Comparison of ENCODE assay signal across 9 cellular contexts in the genomic region with DNA sequence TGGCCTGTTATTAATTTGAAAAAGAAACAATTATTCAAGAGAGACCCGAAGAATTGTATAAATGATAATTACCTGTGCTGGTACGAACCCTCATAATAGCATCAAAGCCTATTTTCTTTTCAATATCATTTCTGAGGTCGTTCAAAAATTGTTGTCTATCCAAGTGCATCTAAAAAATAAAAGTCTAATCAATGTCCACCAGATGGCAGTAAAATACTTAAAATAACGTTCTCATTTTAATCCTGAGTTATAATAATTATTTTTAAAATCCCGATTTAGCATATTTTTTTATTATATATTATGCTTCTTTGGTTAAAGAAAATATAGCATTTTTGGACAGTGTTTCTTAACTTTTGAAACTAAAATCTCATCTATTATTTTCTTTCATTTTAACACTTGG. TPM values are rescaled to one million over a fixed set of nuclear protein-coding genes. Genes with fewer than 3 reads are reported as not detected.
DNase-seq lines count a peak whose midpoint lies in the region; ATAC-seq, FAIRE-seq and TF ChIP-seq lines count a peak whose summit lies in the region.
"Had no signal": no experiment of that assay in that cellular context is flagged by ENCODE, and none has a peak within 500 bp of the region (broad histone marks: within the 10 kb centered on the region; RNA-seq: fewer than 3 reads in every experiment).

No MANE protein-coding gene starts in this region.

- no peak for ATAC-seq in Panc1
- ATAC-seq in T-cell (replicated peaks in 1 of 4), result no peak

- in situ Hi-C loops in Panc1 (cut with HindIII; ENCODE audit: low pct_unique_long_range_greater_than_20kb, low sequenced_read_pairs), result no loop called here

- peaks cover 24% of the 10 kb centered on the region for H3F3A ChIP-seq in smooth muscle cell (ENCODE audit: low read depth)

- no peaks in the 10 kb centered on the region for H3K27me3 Mint-ChIP-seq in T-helper 2 cell treated with Interferon-gamma antibody and Interleukin-4, amounts not matched to agents 5 μg/mL and 100 μg/mL, for 36 hours (ENCODE audit: low read depth)
- H3K27me3 Mint-ChIP-seq in T-cell, result no peaks in the 10 kb centered on the region

- CTCF ChIA-PET in Panc1 (lab: Charles Lee), result no interaction called here
- CTCF ChIA-PET in T-cell (lab: Charles Lee), result interaction anchor here in 1 of 2 donors (0.6 to 1.0 kb wide), 2 partner anchors 11 to 56 kb away, joined by 3 read pairs; no protein-coding TSS in a partner anchor

- no peaks in the 10 kb centered on the region for H3K4me1 Mint-ChIP-seq in T-helper 2 cell treated with Interferon-gamma antibody and Interleukin-4, amounts not matched to agents 5 μg/mL and 100 μg/mL, for 36 hours (ENCODE audit: low read depth)
- H3K4me1 Mint-ChIP-seq in T-cell, result no peaks in the 10 kb centered on the region

- H3K36me3 ChIP-seq in Panc1 (ENCODE audit: control insufficient read depth, insufficient read depth, low read length) (no peaks in the 10 kb centered on the region), smooth muscle cell (ENCODE audit: low read depth) (peaks cover 53% of the 10 kb centered on the region)

- H3K4me1 ChIP-seq in Panc1 (ENCODE audit: control insufficient read depth, insufficient read depth, low read length) (no peaks in the 10 kb centered on the region), smooth muscle cell (ENCODE audit: low read depth) (no peaks in the 10 kb centered on the region)

- H3K79me2 ChIP-seq in smooth muscle cell (ENCODE audit: low read depth), result peaks cover 3% of the 10 kb centered on the region

- H3K4me2 ChIP-seq in smooth muscle cell, result no peak overlapping the region
- H3K4me2 ChIP-seq: BLaER1 treated with 17β-estradiol and CSF1 and Interleukin-3, amounts not matched to agents 10 nM and 100 nM had no signal

- intact Hi-C loops in Panc1 (cut with micrococcal nuclease; ENCODE audit: unreplicated experiment), result loop anchor here (5.0 kb wide), 1 partner anchor 226 kb away; no protein-coding TSS in a partner anchor

- H3K27ac Mint-ChIP-seq in T-helper 2 cell treated with Interferon-gamma antibody and Interleukin-4, amounts not matched to agents 5 μg/mL and 100 μg/mL, for 36 hours, result no peak overlapping the region
- H3K27ac Mint-ChIP-seq in T-cell, result no peak overlapping the region

- DNase-seq in NCI-H1417 (lab: John Stamatoyannopoulos, UW) (peak in 2 of 3 experiments; percentile 11 to 36), NCI-H1417 treated with DMSO at 0.1 percent for 48 hours (lab: John Stamatoyannopoulos, UW) (no peak), Panc1 (ENCODE audit: low read depth, low spot score) (no peak), fibroblast of villous mesenchyme (ENCODE audit: low read depth) (no peak), smooth muscle cell (lab: John Stamatoyannopoulos, UW; ENCODE audit: unreplicated experiment) (no peak), GM19239 (ENCODE audit: insufficient read length, low spot score) (no peak), T-cell (no peak)
- DNase-seq in T-helper 2 cell treated with Interferon-gamma antibody and Interleukin-4, amounts not matched to agents 5 μg/mL and 100 μg/mL, for 36 hours (ENCODE audit: low spot score), result no peak

- no TSS peak for BruUV-seq in Panc1 (replicated peaks; lab: Mats Ljungman, UMichigan)

- peak; percentile 30; the same call in 1 of the 2 replicates for TF ChIP-seq CTCF in Panc1 (IDR thresholded peaks at IDR 0.05)
- TF ChIP-seq CTCF in fibroblast of villous mesenchyme (IDR thresholded peaks at IDR 0.05; ENCODE audit: insufficient read depth, low read depth, low read length), result peak; percentile 29
- peak; percentile 56 for TF ChIP-seq CTCF in smooth muscle cell (IDR thresholded peaks at IDR 0.05; ENCODE audit: borderline replicate concordance, insufficient read depth, poor library complexity, severe bottlenecking)

- POLR2A ChIA-PET in Panc1 (lab: Charles Lee), result no interaction called here
- POLR2A ChIA-PET in T-cell (lab: Charles Lee), result no interaction called here

- no peak for FAIRE-seq in GM19239 (lab: Jason Lieb, UNC)

- 73% methylated on average over 5 of the region's 5 CpGs for WGBS in smooth muscle cell (ENCODE audit: low lambda C conversion rate)

- H3K4me3 ChIP-seq in Panc1 (ENCODE audit: low read depth in 2 of 2, low read length in 2 of 2) (no peak overlapping the region), fibroblast of villous mesenchyme (ENCODE audit: low read depth, low read length) (no peak overlapping the region), smooth muscle cell (no peak overlapping the region)
- H3K4me3 ChIP-seq: BLaER1 treated with 17β-estradiol and CSF1 and Interleukin-3, amounts not matched to agents 10 nM and 100 nM had no signal

- H3K27me3 ChIP-seq in Panc1 (ENCODE audit: control insufficient read depth, insufficient read depth, low read length) (no peaks in the 10 kb centered on the region), smooth muscle cell (ENCODE audit: low read depth) (no peaks in the 10 kb centered on the region)
- H3K27me3 ChIP-seq: BLaER1 treated with 17β-estradiol and CSF1 and Interleukin-3, amounts not matched to agents 10 nM and 100 nM had no signal

- H3K9me3 Mint-ChIP-seq in T-helper 2 cell treated with Interferon-gamma antibody and Interleukin-4, amounts not matched to agents 5 μg/mL and 100 μg/mL, for 36 hours, result no peaks in the 10 kb centered on the region
- H3K9me3 Mint-ChIP-seq in T-cell, result no peaks in the 10 kb centered on the region

- no peak overlapping the region for H2AFZ ChIP-seq in smooth muscle cell (ENCODE audit: low read depth)

- H3K4me3 Mint-ChIP-seq in T-helper 2 cell treated with Interferon-gamma antibody and Interleukin-4, amounts not matched to agents 5 μg/mL and 100 μg/mL, for 36 hours, result no peak overlapping the region
- no peak overlapping the region for H3K4me3 Mint-ChIP-seq in T-cell

- H3K27ac ChIP-seq in Panc1 (ENCODE audit: low read length) (no peak overlapping the region), smooth muscle cell (ENCODE audit: low read depth) (peak overlapping the region; percentile 82)
- H3K27ac ChIP-seq: BLaER1 treated with 17β-estradiol and CSF1 and Interleukin-3, amounts not matched to agents 10 nM and 100 nM had no signal

- peaks cover 50% of the 10 kb centered on the region for H3K36me3 Mint-ChIP-seq in T-helper 2 cell treated with Interferon-gamma antibody and Interleukin-4, amounts not matched to agents 5 μg/mL and 100 μg/mL, for 36 hours (ENCODE audit: low read depth)
- peaks cover 51% of the 10 kb centered on the region for H3K36me3 Mint-ChIP-seq in T-cell

- H4K20me1 ChIP-seq in smooth muscle cell (ENCODE audit: low read depth), result peaks cover 86% of the 10 kb centered on the region

- H3K9me3 ChIP-seq in Panc1 (ENCODE audit: control insufficient read depth, insufficient read depth, low read depth, low read length), result no peaks in the 10 kb centered on the region
- H3K9me3 ChIP-seq in smooth muscle cell (replicated peaks; ENCODE audit: low read depth), result no peaks in the 10 kb centered on the region
- H3K9me3 ChIP-seq: BLaER1 treated with 17β-estradiol and CSF1 and Interleukin-3, amounts not matched to agents 10 nM and 100 nM had no signal

- no peak overlapping the region for H3K9ac ChIP-seq in smooth muscle cell (ENCODE audit: low read depth)
- H3K9ac ChIP-seq: BLaER1 treated with 17β-estradiol and CSF1 and Interleukin-3, amounts not matched to agents 10 nM and 100 nM had no signal

RNA-seq across cellular contexts. Expression of gene METTL14, which starts 55.7 kb away (rescaled TPM):
- 22.4 TPM for total RNA-seq in Panc1 (2021; ENCODE audit: unreplicated experiment)
- 8.6 TPM for polyA plus RNA-seq in Panc1 (2012; ENCODE audit: insufficient read length)
- 19.0 and 23.5 TPM in 2 replicates for total RNA-seq in fibroblast of villous mesenchyme
- total RNA-seq in smooth muscle cell, result 22.4 and 38.9 TPM in 2 replicates
- 25.7 and 31.8 TPM in 2 replicates for polyA plus RNA-seq in smooth muscle cell
- total RNA-seq in T-cell, result 10 to 100 TPM; 39.4 to 53.8 (median 48.9) TPM

Comparison
In these comparisons a context has a peak if more than half of its experiments do, and no peak if none do; other contexts are left out.
1. DNase-seq: peak in NCI-H1417 (2 of 3); none in NCI-H1417 treated with DMSO at 0.1 percent for 48 hours (single experiment), Panc1 (single experiment), fibroblast of villous mesenchyme (single experiment), smooth muscle cell (single experiment), GM19239 (single experiment), T-helper 2 cell treated with Interferon-gamma antibody and Interleukin-4, amounts not matched to agents 5 μg/mL and 100 μg/mL, for 36 hours (single experiment) and T-cell (0 of 34).
2. Peak in every context shown above with its lines, with median percentiles within 50 percentile points of each other: CTCF ChIP-seq.